2 cellular contexts compared by ENCODE assay signal in the genomic region with DNA sequence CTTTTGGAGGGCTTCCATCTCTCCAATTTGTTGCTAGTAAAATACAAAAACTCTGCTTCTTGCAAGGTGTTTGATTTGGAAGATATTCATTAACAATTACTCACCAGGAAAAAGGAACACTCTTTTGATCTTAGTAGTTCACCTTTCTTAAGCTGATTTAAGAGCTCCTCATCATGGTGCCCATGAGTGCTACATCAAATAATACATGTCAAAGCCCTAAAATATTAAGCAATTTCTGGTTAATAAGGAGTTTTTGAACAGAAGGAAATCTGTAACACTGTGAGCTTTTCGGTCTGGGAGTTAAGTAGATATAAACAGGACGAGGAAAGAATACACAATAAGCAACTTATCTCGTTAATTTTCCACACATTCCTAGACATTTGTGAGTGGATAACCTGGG.
TF ChIP-seq lines count a peak whose summit lies in the region.

No MANE protein-coding gene starts in this region.

TF ChIP-seq in HCT116, 20 proteins besides CTCF, POLR2A, EP300 and RAD21 (continued from another document):
- TF ChIP-seq, protein P1, sequence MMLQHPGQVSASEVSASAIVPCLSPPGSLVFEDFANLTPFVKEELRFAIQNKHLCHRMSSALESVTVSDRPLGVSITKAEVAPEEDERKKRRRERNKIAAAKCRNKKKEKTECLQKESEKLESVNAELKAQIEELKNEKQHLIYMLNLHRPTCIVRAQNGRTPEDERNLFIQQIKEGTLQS (IDR thresholded peaks at IDR 0.05), result no peak
- TF ChIP-seq SIN3A (IDR thresholded peaks at IDR 0.05; ENCODE audit: low read depth) (0 out of 2 replicates have a peak, but pooled peaks have one; percentile 30), CEBPB (IDR thresholded peaks at IDR 0.05; ENCODE audit: low read depth) (peak; percentile 54), FOSL1 (IDR thresholded peaks at IDR 0.05; ENCODE audit: low read depth) (peak; percentile 23; the same call in 1 of the 2 replicates)
- TF ChIP-seq, protein P2, sequence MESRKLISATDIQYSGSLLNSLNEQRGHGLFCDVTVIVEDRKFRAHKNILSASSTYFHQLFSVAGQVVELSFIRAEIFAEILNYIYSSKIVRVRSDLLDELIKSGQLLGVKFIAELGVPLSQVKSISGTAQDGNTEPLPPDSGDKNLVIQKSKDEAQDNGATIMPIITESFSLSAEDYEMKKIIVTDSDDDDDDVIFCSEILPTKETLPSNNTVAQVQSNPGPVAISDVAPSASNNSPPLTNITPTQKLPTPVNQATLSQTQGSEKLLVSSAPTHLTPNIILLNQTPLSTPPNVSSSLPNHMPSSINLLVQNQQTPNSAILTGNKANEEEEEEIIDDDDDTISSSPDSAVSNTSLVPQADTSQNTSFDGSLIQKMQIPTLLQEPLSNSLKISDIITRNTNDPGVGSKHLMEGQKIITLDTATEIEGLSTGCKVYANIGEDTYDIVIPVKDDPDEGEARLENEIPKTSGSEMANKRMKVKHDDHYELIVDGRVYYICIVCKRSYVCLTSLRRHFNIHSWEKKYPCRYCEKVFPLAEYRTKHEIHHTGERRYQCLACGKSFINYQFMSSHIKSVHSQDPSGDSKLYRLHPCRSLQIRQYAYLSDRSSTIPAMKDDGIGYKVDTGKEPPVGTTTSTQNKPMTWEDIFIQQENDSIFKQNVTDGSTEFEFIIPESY (IDR thresholded peaks at IDR 0.05; ENCODE audit: extremely low read depth, insufficient replicate concordance, low read length), result no peak

TF ChIP-seq in SK-N-SH treated with all-trans-retinoic acid at 6 μM for 48 hours, 23 proteins besides CTCF, POLR2A, EP300 and RAD21 (continued from another document):
- TF ChIP-seq, protein P3, sequence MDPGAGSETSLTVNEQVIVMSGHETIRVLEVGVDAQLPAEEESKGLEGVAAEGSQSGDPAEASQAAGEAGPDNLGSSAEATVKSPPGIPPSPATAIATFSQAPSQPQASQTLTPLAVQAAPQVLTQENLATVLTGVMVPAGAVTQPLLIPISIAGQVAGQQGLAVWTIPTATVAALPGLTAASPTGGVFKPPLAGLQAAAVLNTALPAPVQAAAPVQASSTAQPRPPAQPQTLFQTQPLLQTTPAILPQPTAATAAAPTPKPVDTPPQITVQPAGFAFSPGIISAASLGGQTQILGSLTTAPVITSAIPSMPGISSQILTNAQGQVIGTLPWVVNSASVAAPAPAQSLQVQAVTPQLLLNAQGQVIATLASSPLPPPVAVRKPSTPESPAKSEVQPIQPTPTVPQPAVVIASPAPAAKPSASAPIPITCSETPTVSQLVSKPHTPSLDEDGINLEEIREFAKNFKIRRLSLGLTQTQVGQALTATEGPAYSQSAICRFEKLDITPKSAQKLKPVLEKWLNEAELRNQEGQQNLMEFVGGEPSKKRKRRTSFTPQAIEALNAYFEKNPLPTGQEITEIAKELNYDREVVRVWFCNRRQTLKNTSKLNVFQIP (CRISPR knock-in tag; IDR thresholded peaks at IDR 0.05; ENCODE audit: borderline replicate concordance, low read depth), result no peak
